In genomic region chr3:172511783-172512357, GRCh38 we compare ENCODE assay signal across 8 cellular contexts. TPM values are rescaled to one million over a fixed set of nuclear protein-coding genes. Genes with fewer than 3 reads are reported as not detected.
DNase-seq lines count a peak whose midpoint lies in the region; ATAC-seq and TF ChIP-seq lines count a peak whose summit lies in the region.

No MANE protein-coding gene starts in this region.

- peak overlapping the region; percentile 55 for H3K4me3 Mint-ChIP-seq in CD8-positive, alpha-beta T cell
- peak overlapping the region; percentile 30 for H3K4me3 Mint-ChIP-seq in dendritic cell treated with granulocyte-macrophage colony-stimulating factor and Interleukin-4, amounts not matched to agents 40 ng/mL and 50 ng/mL, for 4 days
- no peak overlapping the region for H3K4me3 Mint-ChIP-seq in progenitor cell of endocrine pancreas (ENCODE audit: low read depth)

- POLR2A ChIA-PET in CD8-positive, alpha-beta T cell (lab: Charles Lee): interaction anchor here (0.8 kb wide), 1 partner anchor 10 kb away, joined by 3 read pairs; no protein-coding TSS in a partner anchor

- no peak for TF ChIP-seq CTCF in CD8-positive, alpha-beta T cell (IDR thresholded peaks at IDR 0.05)
- no peak for TF ChIP-seq CTCF in progenitor cell of endocrine pancreas (IDR thresholded peaks at IDR 0.05; ENCODE audit: unreplicated experiment)

- no peak overlapping the region for H3K27ac ChIP-seq in CD8-positive, alpha-beta T cell (ENCODE audit: low read depth, low read length)

- peak overlapping the region; percentile 24 for H3K4me3 ChIP-seq in CD8-positive, alpha-beta T cell (ENCODE audit: low read depth, low read length)

- H3K4me1 ChIP-seq in CD8-positive, alpha-beta T cell (ENCODE audit: insufficient read depth, low read length): peaks cover 35% of the 10 kb centered on the region

- no peaks in the 10 kb centered on the region for H3K9me3 Mint-ChIP-seq in CD8-positive, alpha-beta T cell
- peaks cover 9% of the 10 kb centered on the region for H3K9me3 Mint-ChIP-seq in dendritic cell treated with granulocyte-macrophage colony-stimulating factor and Interleukin-4, amounts not matched to agents 40 ng/mL and 50 ng/mL, for 4 days
- H3K9me3 Mint-ChIP-seq in progenitor cell of endocrine pancreas (ENCODE audit: low read depth): no peaks in the 10 kb centered on the region

- H3K36me3 Mint-ChIP-seq in CD8-positive, alpha-beta T cell: peaks cover 78% of the 10 kb centered on the region
- peaks cover 49% of the 10 kb centered on the region for H3K36me3 Mint-ChIP-seq in dendritic cell treated with granulocyte-macrophage colony-stimulating factor and Interleukin-4, amounts not matched to agents 40 ng/mL and 50 ng/mL, for 4 days (ENCODE audit: low read depth)
- no peaks in the 10 kb centered on the region for H3K36me3 Mint-ChIP-seq in progenitor cell of endocrine pancreas (ENCODE audit: insufficient read depth)

- DNase-seq in CD8-positive, alpha-beta T cell: no peak
- DNase-seq in NCI-H524 treated with DMSO at 0.1 percent for 48 hours (lab: John Stamatoyannopoulos, UW) (no peak), posterior cingulate gyrus (no peak), progenitor cell of endocrine pancreas (ENCODE audit: low spot score, unreplicated experiment) (no peak)

- H3K27ac Mint-ChIP-seq in CD8-positive, alpha-beta T cell: peak overlapping the region; percentile 73
- peak overlapping the region; percentile 76 for H3K27ac Mint-ChIP-seq in dendritic cell treated with granulocyte-macrophage colony-stimulating factor and Interleukin-4, amounts not matched to agents 40 ng/mL and 50 ng/mL, for 4 days
- H3K27ac Mint-ChIP-seq in progenitor cell of endocrine pancreas: no peak overlapping the region

- H3K9me3 ChIP-seq in CD8-positive, alpha-beta T cell (ENCODE audit: low read length): no peaks in the 10 kb centered on the region

- peaks cover 54% of the 10 kb centered on the region for H3K4me1 Mint-ChIP-seq in CD8-positive, alpha-beta T cell (ENCODE audit: low read depth)
- peaks cover 63% of the 10 kb centered on the region for H3K4me1 Mint-ChIP-seq in dendritic cell treated with granulocyte-macrophage colony-stimulating factor and Interleukin-4, amounts not matched to agents 40 ng/mL and 50 ng/mL, for 4 days (ENCODE audit: low read depth)
- H3K4me1 Mint-ChIP-seq in progenitor cell of endocrine pancreas (ENCODE audit: low read depth): no peaks in the 10 kb centered on the region

- H3K27me3 Mint-ChIP-seq in CD8-positive, alpha-beta T cell (ENCODE audit: low read depth): no peaks in the 10 kb centered on the region
- H3K27me3 Mint-ChIP-seq in dendritic cell treated with granulocyte-macrophage colony-stimulating factor and Interleukin-4, amounts not matched to agents 40 ng/mL and 50 ng/mL, for 4 days: no peaks in the 10 kb centered on the region
- H3K27me3 Mint-ChIP-seq in progenitor cell of endocrine pancreas: peaks cover 13% of the 10 kb centered on the region

- peak; percentile 35 for ATAC-seq in CD8-positive, alpha-beta T cell
- ATAC-seq in GM19397 (IDR thresholded peaks at IDR 0.05; ENCODE audit: unreplicated experiment): peak; percentile 40
- peak; percentile 54 for ATAC-seq in HG03175 (IDR thresholded peaks at IDR 0.05; ENCODE audit: unreplicated experiment)
- no peak for ATAC-seq in SK-N-SH treated with all-trans-retinoic acid at 6 μM for 48 hours

- intact Hi-C loops in CD8-positive, alpha-beta T cell (cut with DNase I, micrococcal nuclease): loop anchor here in 1 of 2 experiments (1.0 kb wide), 1 partner anchor 49 kb away; no protein-coding TSS in a partner anchor
- intact Hi-C loops in dendritic cell treated with granulocyte-macrophage colony-stimulating factor and Interleukin-4, amounts not matched to agents 40 ng/mL and 50 ng/mL, for 4 days (cut with micrococcal nuclease): loop anchor here (5.0 kb wide), 2 partner anchors 50 to 80 kb away; no protein-coding TSS in a partner anchor
- intact Hi-C loops in posterior cingulate gyrus (cut with DNase I): no loop called here

- CTCF ChIA-PET in CD8-positive, alpha-beta T cell (lab: Charles Lee): interaction anchor here (1.3 to 4.1 kb wide), 3 partner anchors 14 to 84 kb away, joined by 3 to 24 read pairs (median 3); no protein-coding TSS in a partner anchor

- no peaks in the 10 kb centered on the region for H3K27me3 ChIP-seq in CD8-positive, alpha-beta T cell (ENCODE audit: insufficient read depth, low read length)

- no peaks in the 10 kb centered on the region for H3K36me3 ChIP-seq in CD8-positive, alpha-beta T cell (ENCODE audit: insufficient read depth, low read length)

TF ChIP-seq in SK-N-SH treated with all-trans-retinoic acid at 6 μM for 48 hours, 23 proteins besides CTCF, POLR2A, EP300 and RAD21:
- TF ChIP-seq CSRNP3 (CRISPR knock-in tag; IDR thresholded peaks at IDR 0.05): no peak
- no peak for TF ChIP-seq CREB5 (CRISPR knock-in tag; IDR thresholded peaks at IDR 0.05; ENCODE audit: low read depth)
- TF ChIP-seq ZC3H10 (CRISPR knock-in tag; IDR thresholded peaks at IDR 0.05): no peak
- no peak for TF ChIP-seq ARNTL (CRISPR knock-in tag; IDR thresholded peaks at IDR 0.05; ENCODE audit: borderline replicate concordance, low read depth)
- TF ChIP-seq TSHZ2 (CRISPR knock-in tag; IDR thresholded peaks at IDR 0.05): no peak
- TF ChIP-seq RARB (CRISPR knock-in tag; IDR thresholded peaks at IDR 0.05): no peak
- TF ChIP-seq GLIS3 (CRISPR knock-in tag; IDR thresholded peaks at IDR 0.05): no peak
- no peak for TF ChIP-seq TCF4 (CRISPR knock-in tag; IDR thresholded peaks at IDR 0.05; ENCODE audit: borderline replicate concordance)
- TF ChIP-seq ZNF8 (CRISPR knock-in tag; IDR thresholded peaks at IDR 0.05): no peak
- TF ChIP-seq OSR1 (CRISPR knock-in tag; IDR thresholded peaks at IDR 0.05): no peak
- no peak for TF ChIP-seq BACH2 (CRISPR knock-in tag; IDR thresholded peaks at IDR 0.05; ENCODE audit: borderline replicate concordance)
- no peak for TF ChIP-seq ZFP3 (CRISPR knock-in tag; IDR thresholded peaks at IDR 0.05)

RNA-seq across cellular contexts. Expression of gene TNFSF10, which starts 11.4 kb away (rescaled TPM):
- total RNA-seq in CD8-positive, alpha-beta T cell: 1 to 10 TPM; 3.6 to 4.1 TPM
- total RNA-seq in progenitor cell of endocrine pancreas: 0.36 and 0.72 TPM in 2 replicates
